In the genomic region with DNA sequence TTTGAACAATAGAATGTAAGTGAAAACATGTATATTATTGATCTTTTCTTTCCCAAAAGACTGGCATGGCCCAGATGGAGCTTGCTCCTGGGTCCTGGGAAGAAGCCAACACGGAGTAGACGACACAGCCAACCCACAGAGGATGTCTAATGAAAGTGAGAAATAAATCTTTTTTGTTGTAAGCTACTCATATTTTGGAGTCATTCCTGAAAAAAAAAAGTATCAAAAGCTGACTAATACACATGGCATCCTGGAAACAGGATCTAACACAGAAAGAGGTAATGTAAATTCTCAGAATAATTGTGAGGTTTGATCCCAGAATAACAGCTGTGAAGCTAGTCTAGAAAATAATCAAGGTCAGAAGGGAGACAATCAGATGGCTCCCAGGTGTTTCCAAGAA, we compare ENCODE assay signal across 13 cellular contexts. TPM values are rescaled to one million over a fixed set of nuclear protein-coding genes. Genes with fewer than 3 reads are reported as not detected.
DNase-seq lines count a peak whose midpoint lies in the region; TF ChIP-seq lines count a peak whose summit lies in the region.
"Had no signal": no experiment of that assay in that cellular context is flagged by ENCODE, and none has a peak within 500 bp of the region (broad histone marks: within the 10 kb centered on the region; RNA-seq: fewer than 3 reads in every experiment).

No MANE protein-coding gene starts in this region.

- H3K27ac ChIP-seq in vagina, result no peak overlapping the region
- H3K27ac ChIP-seq: BLaER1, parathyroid adenoma had no signal

- TF ChIP-seq CTCF in AG04449 (IDR thresholded peaks at IDR 0.05; ENCODE audit: insufficient read depth, low read length, missing control alignments) (no peak), astrocyte of the cerebellum (IDR thresholded peaks at IDR 0.05; ENCODE audit: low read depth, low read length, missing control alignments) (no peak), vagina (IDR thresholded peaks at IDR 0.05) (no peak)

- in situ Hi-C loops in astrocyte of the cerebellum (cut with HindIII; ENCODE audit: low sequenced_read_pairs), result no loop called here

- intact Hi-C loops in vagina (cut with DNase I), result no loop called here

- H3K4me3 ChIP-seq in AG04449 (ENCODE audit: low read depth, low read length), result no peak overlapping the region
- H3K4me3 ChIP-seq in astrocyte of the cerebellum (ENCODE audit: low read depth, low read length), result no peak overlapping the region
- H3K4me3 ChIP-seq in vagina, result no peak overlapping the region
- H3K4me3 ChIP-seq: BLaER1 had no signal

- CTCF ChIA-PET in AG04449 (lab: Yijun Ruan, JAX), result interaction anchor here (0.6 to 2.1 kb wide), 7 partner anchors 9 to 335 kb away, joined by 3 to 10 read pairs (median 4); no protein-coding TSS in a partner anchor

- H3K4me1 ChIP-seq in vagina, result no peaks in the 10 kb centered on the region
- H3K4me1 ChIP-seq: BLaER1, parathyroid adenoma had no signal

- no peaks in the 10 kb centered on the region for H3K36me3 ChIP-seq in vagina
- H3K36me3 ChIP-seq: BLaER1 had no signal

- TF ChIP-seq POLR2A in vagina (IDR thresholded peaks at IDR 0.05), result no peak

- no peaks in the 10 kb centered on the region for H3K27me3 ChIP-seq in vagina
- H3K27me3 ChIP-seq: BLaER1 had no signal

- DNase-seq in AG04449 (ENCODE audit: low read depth, low spot score) (peak; percentile 21), HS-5 (ENCODE audit: low read depth) (peak; percentile 83), astrocyte of the cerebellum (ENCODE audit: low read depth) (peak; percentile 81), iris pigment epithelial cell (ENCODE audit: low read depth) (peak; percentile 60), NCI-H1694 treated with DMSO at 0.1 percent for 48 hours (lab: John Stamatoyannopoulos, UW) (no peak), AML-193 (lab: John Stamatoyannopoulos, UW) (no peak), T1000 (lab: John Stamatoyannopoulos, UW) (no peak), vagina (ENCODE audit: extremely low spot score in 2 of 2) (no peak)
- DNase-seq: activated T-cell treated with anti-CD3 and anti-CD28 coated beads, Interleukin-2, amount 50 U/mL, for 48 hours; KBM-7; NCI-H2081 had no signal

- H3K9me3 ChIP-seq in vagina, result no peaks in the 10 kb centered on the region
- H3K9me3 ChIP-seq: BLaER1 had no signal

- POLR2A ChIA-PET in AG04449 (lab: Yijun Ruan, JAX), result interaction anchor here (1.0 to 1.4 kb wide), 2 partner anchors 13 to 105 kb away, joined by 3 to 4 read pairs; a partner anchor contains a TSS

RNA-seq across cellular contexts. Expression of a gene that starts 12.6 kb away (rescaled TPM):
- 0.49 TPM for total RNA-seq in vagina

Comparison
In these comparisons a context has a peak if more than half of its experiments do, and no peak if none do; other contexts are left out.
1. DNase-seq: peak in AG04449 (single experiment), HS-5 (single experiment), astrocyte of the cerebellum (single experiment) and iris pigment epithelial cell (single experiment); none in NCI-H1694 treated with DMSO at 0.1 percent for 48 hours (single experiment), AML-193 (0 of 2), T1000 (single experiment) and vagina (0 of 2).